Comparison of ENCODE assay signal across 10 cellular contexts in genomic region chr1:158983235-158983634, GRCh38. TPM values are rescaled to one million over a fixed set of nuclear protein-coding genes. Genes with fewer than 3 reads are reported as not detected.
"Had no signal": no experiment of that assay in that cellular context is flagged by ENCODE, and none has a peak within 500 bp of the region (broad histone marks: within the 10 kb centered on the region; RNA-seq: fewer than 3 reads in every experiment).

No MANE protein-coding gene starts in this region.

- H3K27ac ChIP-seq: GM23248, HL-60 had no signal

- H3K9me3 ChIP-seq: HAP-1 had no signal

- H3K4me1 ChIP-seq: HAP-1 had no signal

- H3K9ac ChIP-seq: GM23248 had no signal

- H3K4me3 ChIP-seq: GM23248, HAP-1 had no signal

- ATAC-seq: HCT116 had no signal

- FAIRE-seq: HTR-8/SVneo had no signal

- H3K36me3 ChIP-seq: HAP-1 had no signal

- H2AFZ ChIP-seq: GM23248 had no signal

- DNase-seq: GM23248, GOT3, H7, HFFc6, KG1 had no signal

RNA-seq across cellular contexts. Expression of gene IFI16, which starts 26.5 kb away (rescaled TPM):
- total RNA-seq: HT-29 had no signal

RNA-seq across cellular contexts. Expression of gene PYHIN1, which starts 51.9 kb away (rescaled TPM):
- total RNA-seq: GM23248, H7, HFFc6, HT-29 had no signal
- polyA plus RNA-seq: GM23248 had no signal
